ENCODE assay signal across 14 cellular contexts in genomic region chr3:124373524-124373923, GRCh38.
DNase-seq lines count a peak whose midpoint lies in the region; ATAC-seq and TF ChIP-seq lines count a peak whose summit lies in the region.
"Had no signal": no experiment of that assay in that cellular context is flagged by ENCODE, and none has a peak within 500 bp of the region (broad histone marks: within the 10 kb centered on the region; RNA-seq: fewer than 3 reads in every experiment).

No MANE protein-coding gene starts in this region.

- H3K9ac ChIP-seq in neural progenitor cell, result no peak overlapping the region
- H3K9ac ChIP-seq: BLaER1 had no signal

- H3K27ac Mint-ChIP-seq in neural progenitor cell, result peak overlapping the region; percentile 90
- H3K27ac Mint-ChIP-seq: activated naive CD8-positive, alpha-beta T cell treated with anti-CD3 and anti-CD28 coated beads for 36 hours had no signal

- H3K4me2 ChIP-seq in neural progenitor cell, result no peak overlapping the region
- H3K4me2 ChIP-seq: BLaER1 had no signal

- POLR2A ChIA-PET in HEK293T (lab: Yijun Ruan, JAX), result no interaction called here

- peaks cover 18% of the 10 kb centered on the region for H3K9me3 Mint-ChIP-seq in neural progenitor cell
- H3K9me3 Mint-ChIP-seq: activated naive CD8-positive, alpha-beta T cell treated with anti-CD3 and anti-CD28 coated beads for 36 hours had no signal

- no peak overlapping the region for H3K4me3 Mint-ChIP-seq in neural progenitor cell
- H3K4me3 Mint-ChIP-seq: activated naive CD8-positive, alpha-beta T cell treated with anti-CD3 and anti-CD28 coated beads for 36 hours had no signal

- H3K36me3 Mint-ChIP-seq in neural progenitor cell, result peaks cover 16% of the 10 kb centered on the region
- H3K36me3 Mint-ChIP-seq: activated naive CD8-positive, alpha-beta T cell treated with anti-CD3 and anti-CD28 coated beads for 36 hours had no signal

- ATAC-seq in GM18511 (IDR thresholded peaks at IDR 0.05; ENCODE audit: unreplicated experiment) (peak; percentile 80), GM21526 (IDR thresholded peaks at IDR 0.05; ENCODE audit: low FRiP score, unreplicated experiment) (peak; percentile 56), HG03196 (IDR thresholded peaks at IDR 0.05; ENCODE audit: unreplicated experiment) (peak; percentile 58), GM21515 (IDR thresholded peaks at IDR 0.05; ENCODE audit: unreplicated experiment) (no peak)
- ATAC-seq: left cardiac atrium had no signal

- peaks cover 9% of the 10 kb centered on the region for H3K9me3 ChIP-seq in neural progenitor cell (ENCODE audit: low read depth)

- H3K27ac ChIP-seq in neural progenitor cell, result peak overlapping the region; percentile 11
- H3K27ac ChIP-seq: BLaER1 had no signal

- no peak overlapping the region for H3K4me3 ChIP-seq in neural progenitor cell
- H3K4me3 ChIP-seq: BLaER1 had no signal

- H3K27me3 Mint-ChIP-seq in neural progenitor cell (ENCODE audit: insufficient read depth, low read depth), result no peaks in the 10 kb centered on the region

- peaks cover 20% of the 10 kb centered on the region for H3K4me1 Mint-ChIP-seq in neural progenitor cell
- H3K4me1 Mint-ChIP-seq: activated naive CD8-positive, alpha-beta T cell treated with anti-CD3 and anti-CD28 coated beads for 36 hours had no signal

- TF ChIP-seq CTCF in neural progenitor cell (IDR thresholded peaks at IDR 0.05), result no peak

- H2AFZ ChIP-seq in neural progenitor cell (replicated peaks), result no peak overlapping the region

- CTCF ChIA-PET in HEK293T (lab: Yijun Ruan, JAX), result no interaction called here

- no peaks in the 10 kb centered on the region for H3K27me3 ChIP-seq in neural progenitor cell
- H3K27me3 ChIP-seq: BLaER1 had no signal

- no peak for DNase-seq in neural progenitor cell (ENCODE audit: low spot score)
- no peak for DNase-seq in HEK293T (ENCODE audit: extremely low spot score)
- DNase-seq in activated naive CD4-positive, alpha-beta T cell treated with Interleukin-2 at 50 U/mL for 16 hours, result no peak
- DNase-seq: activated CD8-positive, alpha-beta memory T cell treated with anti-CD3 and anti-CD28 coated beads, Interleukin-2, amount 50 U/mL, for 4 hours; activated naive CD8-positive, alpha-beta T cell treated with anti-CD3 and anti-CD28 coated beads for 36 hours; GDM1; hippocampal formation; left cardiac atrium; stimulated activated CD4-positive, alpha-beta T cell treated with anti-CD3 and anti-CD28 coated beads, Interleukin-4, amount 100 ng/mL, for 4 hours had no signal

- peaks cover 26% of the 10 kb centered on the region for H3K4me1 ChIP-seq in neural progenitor cell
- H3K4me1 ChIP-seq: BLaER1 had no signal

- H3K36me3 ChIP-seq in neural progenitor cell, result peaks cover 9% of the 10 kb centered on the region
- H3K36me3 ChIP-seq: BLaER1 had no signal

- no peaks in the 10 kb centered on the region for H3K79me2 ChIP-seq in neural progenitor cell (ENCODE audit: low read depth)

- H4K20me1 ChIP-seq in neural progenitor cell (ENCODE audit: low read depth), result no peaks in the 10 kb centered on the region
- H4K20me1 ChIP-seq: BLaER1 had no signal

- peaks cover 19% of the 10 kb centered on the region for H3F3A ChIP-seq in neural progenitor cell (ENCODE audit: low read depth)

TF ChIP-seq in HEK293T, 16 proteins besides CTCF, POLR2A, EP300 and RAD21:
- TF ChIP-seq HDGF (IDR thresholded peaks at IDR 0.05; ENCODE audit: borderline replicate concordance), result no peak
- no peak for TF ChIP-seq FOXK2 (IDR thresholded peaks at IDR 0.05)
- no peak for TF ChIP-seq ZNF384 (IDR thresholded peaks at IDR 0.05)
- no peak for TF ChIP-seq BHLHE40 (IDR thresholded peaks at IDR 0.05; ENCODE audit: borderline replicate concordance)
- no peak for TF ChIP-seq PKNOX1 (IDR thresholded peaks at IDR 0.05)
- no peak for TF ChIP-seq FOXM1 (IDR thresholded peaks at IDR 0.05; ENCODE audit: borderline replicate concordance)
